ENCODE assay signal across 1 cellular context in genomic region chr9:35073276-35073607, GRCh38.
TF ChIP-seq lines count a peak whose summit lies in the region.

No MANE protein-coding gene starts in this region.

TF ChIP-seq in HepG2, 621 proteins besides CTCF, POLR2A, EP300 and RAD21:
- TF ChIP-seq ZNF382 (CRISPR knock-in tag; IDR thresholded peaks at IDR 0.05; ENCODE audit: borderline replicate concordance) (no peak), ZNF512B (CRISPR knock-in tag; IDR thresholded peaks at IDR 0.05; ENCODE audit: borderline replicate concordance) (0 out of 2 replicates have a peak, but pooled peaks have one; percentile 23), NFKBIZ (CRISPR knock-in tag; IDR thresholded peaks at IDR 0.05) (no peak), ZC3H13 (CRISPR knock-in tag; IDR thresholded peaks at IDR 0.05) (0 out of 2 replicates have a peak, but pooled peaks have one; percentile 0), CAMTA2 (CRISPR knock-in tag; IDR thresholded peaks at IDR 0.05; ENCODE audit: borderline replicate concordance) (no peak), PHF8 (CRISPR knock-in tag; IDR thresholded peaks at IDR 0.05) (no peak), ZMYM3 (CRISPR knock-in tag; IDR thresholded peaks at IDR 0.05) (0 out of 2 replicates have a peak, but pooled peaks have one; percentile 2)
- TF ChIP-seq, protein P1, sequence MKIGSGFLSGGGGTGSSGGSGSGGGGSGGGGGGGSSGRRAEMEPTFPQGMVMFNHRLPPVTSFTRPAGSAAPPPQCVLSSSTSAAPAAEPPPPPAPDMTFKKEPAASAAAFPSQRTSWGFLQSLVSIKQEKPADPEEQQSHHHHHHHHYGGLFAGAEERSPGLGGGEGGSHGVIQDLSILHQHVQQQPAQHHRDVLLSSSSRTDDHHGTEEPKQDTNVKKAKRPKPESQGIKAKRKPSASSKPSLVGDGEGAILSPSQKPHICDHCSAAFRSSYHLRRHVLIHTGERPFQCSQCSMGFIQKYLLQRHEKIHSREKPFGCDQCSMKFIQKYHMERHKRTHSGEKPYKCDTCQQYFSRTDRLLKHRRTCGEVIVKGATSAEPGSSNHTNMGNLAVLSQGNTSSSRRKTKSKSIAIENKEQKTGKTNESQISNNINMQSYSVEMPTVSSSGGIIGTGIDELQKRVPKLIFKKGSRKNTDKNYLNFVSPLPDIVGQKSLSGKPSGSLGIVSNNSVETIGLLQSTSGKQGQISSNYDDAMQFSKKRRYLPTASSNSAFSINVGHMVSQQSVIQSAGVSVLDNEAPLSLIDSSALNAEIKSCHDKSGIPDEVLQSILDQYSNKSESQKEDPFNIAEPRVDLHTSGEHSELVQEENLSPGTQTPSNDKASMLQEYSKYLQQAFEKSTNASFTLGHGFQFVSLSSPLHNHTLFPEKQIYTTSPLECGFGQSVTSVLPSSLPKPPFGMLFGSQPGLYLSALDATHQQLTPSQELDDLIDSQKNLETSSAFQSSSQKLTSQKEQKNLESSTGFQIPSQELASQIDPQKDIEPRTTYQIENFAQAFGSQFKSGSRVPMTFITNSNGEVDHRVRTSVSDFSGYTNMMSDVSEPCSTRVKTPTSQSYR (CRISPR knock-in tag; IDR thresholded peaks at IDR 0.05; ENCODE audit: borderline replicate concordance) = 0 out of 2 replicates have a peak, but pooled peaks have one; percentile 20
- TF ChIP-seq, protein P2, sequence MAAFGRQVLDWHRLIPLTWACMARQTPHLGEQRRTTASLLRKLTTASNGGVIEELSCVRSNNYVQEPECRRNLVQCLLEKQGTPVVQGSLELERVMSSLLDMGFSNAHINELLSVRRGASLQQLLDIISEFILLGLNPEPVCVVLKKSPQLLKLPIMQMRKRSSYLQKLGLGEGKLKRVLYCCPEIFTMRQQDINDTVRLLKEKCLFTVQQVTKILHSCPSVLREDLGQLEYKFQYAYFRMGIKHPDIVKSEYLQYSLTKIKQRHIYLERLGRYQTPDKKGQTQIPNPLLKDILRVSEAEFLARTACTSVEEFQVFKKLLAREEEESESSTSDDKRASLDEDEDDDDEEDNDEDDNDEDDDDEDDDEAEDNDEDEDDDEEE (CRISPR knock-in tag; IDR thresholded peaks at IDR 0.05) = 0 out of 2 replicates have a peak, but pooled peaks have one; percentile 53
TF ChIP-seq in HepG2: peak in this region for 5.
